Comparison of ENCODE assay signal across 33 cellular contexts in the genomic region with DNA sequence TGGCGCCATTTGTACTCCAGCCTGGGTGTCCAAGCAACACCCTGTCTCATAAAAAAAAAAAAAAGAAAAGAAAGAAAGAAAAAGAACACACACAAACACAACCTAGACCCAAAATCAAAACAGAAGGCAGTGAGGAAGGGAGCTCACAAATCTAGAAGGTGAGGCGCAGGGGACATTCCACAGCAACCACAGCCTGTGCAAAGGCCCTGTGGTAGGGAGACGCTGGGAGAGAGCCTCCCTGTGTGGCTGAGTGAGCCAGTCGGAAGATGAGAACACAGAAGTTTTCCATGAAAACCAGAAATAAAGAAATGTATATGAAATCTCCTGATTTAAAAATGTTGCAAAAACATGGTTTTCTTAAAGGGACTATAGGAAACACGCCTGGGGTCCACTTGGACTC.
"Had no signal": no experiment of that assay in that cellular context is flagged by ENCODE, and none has a peak within 500 bp of the region (broad histone marks: within the 10 kb centered on the region; RNA-seq: fewer than 3 reads in every experiment).

No MANE protein-coding gene starts in this region.

- H3K4me3 Mint-ChIP-seq: activated B cell treated with CpG ODN at 0.5 μM for 24 hours; activated CD4-positive, alpha-beta memory T cell treated with anti-CD3 and anti-CD28 coated beads for 36 hours; activated naive CD4-positive, alpha-beta T cell treated with anti-CD3 and anti-CD28 coated beads for 36 hours; activated T-cell treated with anti-CD3 and anti-CD28 coated beads, Interleukin-2, amount 50 U/mL, for 4 hours; activated T-helper 1 cell treated with anti-CD3 and anti-CD28 coated beads, Interleukin-12 subunit alpha, Interleukin-12 subunit beta, Interleukin-2, Interleukin-4 antibody, amounts not matched to agents 30 ng/mL and 10 ng/mL and 1 ng/mL, durations not matched to agents 14 hours and 24 hours and 36 hours; brain had no signal

- H3K27ac ChIP-seq: VCaP had no signal

- ATAC-seq: activated naive CD4-positive, alpha-beta T cell treated with anti-CD3 and anti-CD28 coated beads, Interleukin-2, amount 50 U/mL, for 72 hours; activated T-cell treated with anti-CD3 and anti-CD28 coated beads, Interleukin-2, amount 50 U/mL, for 4 hours; Panc1 had no signal

- H3K9me3 Mint-ChIP-seq: activated B cell treated with CpG ODN at 0.5 μM for 24 hours; activated CD4-positive, alpha-beta memory T cell treated with anti-CD3 and anti-CD28 coated beads for 36 hours; activated naive CD4-positive, alpha-beta T cell treated with anti-CD3 and anti-CD28 coated beads for 36 hours; activated naive CD4-positive, alpha-beta T cell treated with anti-CD3 and anti-CD28 coated beads, Interleukin-2, amount 50 U/mL, for 72 hours; activated T-cell treated with anti-CD3 and anti-CD28 coated beads, Interleukin-2, amount 50 U/mL, for 4 hours; activated T-helper 1 cell treated with anti-CD3 and anti-CD28 coated beads, Interleukin-12 subunit alpha, Interleukin-12 subunit beta, Interleukin-2, Interleukin-4 antibody, amounts not matched to agents 30 ng/mL and 10 ng/mL and 1 ng/mL, durations not matched to agents 14 hours and 24 hours and 36 hours; brain had no signal

- H3K4me3 ChIP-seq: MG63 had no signal

- H3K27me3 ChIP-seq: MG63 had no signal

- H3K27me3 Mint-ChIP-seq: activated B cell treated with CpG ODN at 0.5 μM for 24 hours; activated CD4-positive, alpha-beta memory T cell treated with anti-CD3 and anti-CD28 coated beads for 36 hours; brain had no signal

- DNase-seq: activated B cell treated with CpG ODN at 0.5 μM for 24 hours; activated CD4-positive, alpha-beta memory T cell treated with anti-CD3 and anti-CD28 coated beads for 36 hours; activated CD4-positive, alpha-beta T cell treated with anti-CD3 and anti-CD28 coated beads for 4 hours; activated CD4-positive, alpha-beta T cell treated with anti-CD3 and anti-CD28 coated beads, Interleukin-2, amount 50 U/mL, for 1 hour; activated CD4-positive, CD25-positive, alpha-beta regulatory T cell treated with anti-CD3 and anti-CD28 coated beads, Interleukin-2, amount 50 U/mL, for 72 hours; activated CD8-positive, alpha-beta memory T cell treated with anti-CD3 and anti-CD28 coated beads, Interleukin-2, amount 50 U/mL, for 4 hours; activated gamma-delta T cell treated with Interleukin-2 at 50 U/mL for 16 hours; activated naive CD4-positive, alpha-beta T cell treated with anti-CD3 and anti-CD28 coated beads for 36 hours; activated T-cell treated with anti-CD3 and anti-CD28 coated beads for 4 hours; activated T-cell treated with anti-CD3 and anti-CD28 coated beads, Interleukin-2, amount 50 U/mL, for 4 hours; anterior cingulate cortex; caudate nucleus; cerebellar nuclear complex; Kasumi-1; MG63; MV-4-11; NCI-H1092; NCI-H1436 treated with DMSO at 0.1 percent for 48 hours; NCI-H1694 treated with DMSO at 0.1 percent for 48 hours; NCI-H2029; NCI-H345; NCI-H524 treated with DMSO at 0.1 percent for 48 hours; Right ventricle myocardium superior; SW 1271; T-helper 1 cell; T-helper 2 cell; T-helper 9 cell had no signal

- H3K36me3 Mint-ChIP-seq: activated CD4-positive, alpha-beta memory T cell treated with anti-CD3 and anti-CD28 coated beads for 36 hours had no signal

- H3K4me1 Mint-ChIP-seq: activated B cell treated with CpG ODN at 0.5 μM for 24 hours had no signal

- FAIRE-seq: bronchial epithelial cell had no signal

- H3K9me3 ChIP-seq: MG63 had no signal

- H3K27ac Mint-ChIP-seq: activated B cell treated with CpG ODN at 0.5 μM for 24 hours; activated CD4-positive, alpha-beta memory T cell treated with anti-CD3 and anti-CD28 coated beads for 36 hours; activated naive CD4-positive, alpha-beta T cell treated with anti-CD3 and anti-CD28 coated beads for 36 hours; activated naive CD4-positive, alpha-beta T cell treated with anti-CD3 and anti-CD28 coated beads, Interleukin-2, amount 50 U/mL, for 72 hours; activated T-helper 1 cell treated with anti-CD3 and anti-CD28 coated beads, Interleukin-12 subunit alpha, Interleukin-12 subunit beta, Interleukin-2, Interleukin-4 antibody, amounts not matched to agents 30 ng/mL and 10 ng/mL and 1 ng/mL, durations not matched to agents 14 hours and 24 hours and 36 hours had no signal
